In genomic region chrX:109732780-109733657, GRCh38 we compare ENCODE assay signal across 8 cellular contexts. TPM values are rescaled to one million over a fixed set of nuclear protein-coding genes. Genes with fewer than 3 reads are reported as not detected.
DNase-seq lines count a peak whose midpoint lies in the region; ATAC-seq, FAIRE-seq and TF ChIP-seq lines count a peak whose summit lies in the region.

TSS of gene ACSL4 (minus strand) at chrX:109733257. CDS start at chrX:109683363, 49,894 bp downstream.

- TF ChIP-seq CTCF in left ventricle myocardium inferior (IDR thresholded peaks at IDR 0.05; ENCODE audit: borderline replicate concordance) (no peak), psoas muscle (IDR thresholded peaks at IDR 0.05) (no peak)

- FAIRE-seq in GM12892 (lab: Jason Lieb, UNC): peak; percentile 87

- H3K9me3 ChIP-seq in left ventricle myocardium inferior (replicated peaks) (no peaks in the 10 kb centered on the region), psoas muscle (no peaks in the 10 kb centered on the region)

- WGBS in psoas muscle, 3 donors: 0 to 39% (median 1%) methylated on average over 46 to 93 of the region's 94 CpGs

- peak; percentile 47 for DNase-seq in GM12892 (ENCODE audit: insufficient read length)
- DNase-seq in NCI-H1694 treated with DMSO at 0.1 percent for 48 hours (lab: John Stamatoyannopoulos, UW): peak; percentile 59
- DNase-seq in T-helper 2 cell: peak; percentile 67 to 93 (median 80)
- peak in 55 of 56 donors; percentile 2 to 89 (median 68) for DNase-seq in amygdala (lab: John Stamatoyannopoulos, UW)
- DNase-seq in left ventricle myocardium inferior: peak; percentile 89
- peak; percentile 90 to 94 for DNase-seq in psoas muscle
- DNase-seq in ureter (ENCODE audit: low spot score): peak; percentile 84

- no peaks in the 10 kb centered on the region for H3K27me3 ChIP-seq in left ventricle myocardium inferior (ENCODE audit: low read depth)
- peaks cover 0 to 6% (median 0%) of the 10 kb centered on the region in 3 donors for H3K27me3 ChIP-seq in psoas muscle (ENCODE audit: insufficient read depth in 3 of 3, low read length in 2 of 3)

- H3K27ac ChIP-seq in left ventricle myocardium inferior (replicated peaks): peak within 1 kb of the TSS; percentile 89
- peak within 1 kb of the TSS; percentile 85 for H3K27ac ChIP-seq in psoas muscle

- peak; percentile 60 for ATAC-seq in HG02840 (IDR thresholded peaks at IDR 0.05; ENCODE audit: low FRiP score, unreplicated experiment)
- ATAC-seq in psoas muscle: peak; percentile 98 to 99 (median 98)

- no peaks in the 10 kb centered on the region for H3K36me3 ChIP-seq in left ventricle myocardium inferior
- H3K36me3 ChIP-seq in psoas muscle (ENCODE audit: insufficient read depth in 1 of 2, low read depth in 1 of 2): no peaks in the 10 kb centered on the region

- TF ChIP-seq POLR2A in GM12892 (IDR thresholded peaks at IDR 0.05; ENCODE audit: low read depth, low read length): peak; percentile 72

- peak within 1 kb of the TSS; percentile 87 for H3K4me3 ChIP-seq in left ventricle myocardium inferior
- H3K4me3 ChIP-seq in psoas muscle: peak within 1 kb of the TSS; percentile 88

- intact Hi-C loops in left ventricle myocardium inferior (cut with micrococcal nuclease) (no loop called here), psoas muscle (cut with DNase I) (no loop called here)

- H3K4me1 ChIP-seq in left ventricle myocardium inferior (peaks cover 5% of the 10 kb centered on the region), psoas muscle (peaks cover 5% of the 10 kb centered on the region)

RNA-seq across cellular contexts. Expression of gene ACSL4, which starts in this region (rescaled TPM):
- 44.1 TPM for polyA plus RNA-seq in GM12892 (2012; ENCODE audit: missing spikeins)
- total RNA-seq in left ventricle myocardium inferior: 41.1 TPM
- 10 to 100 TPM; 16.4 to 36.0 (median 24.3) TPM for total RNA-seq in psoas muscle
- polyA plus RNA-seq in psoas muscle: 10 to 100 TPM; 16.4 to 27.9 (median 20.5) TPM
- 38.8 TPM for total RNA-seq in ureter

Comparison
In these comparisons a context has a peak if more than half of its experiments do, and no peak if none do; other contexts are left out.
1. Peak in every context shown above with its lines: DNase-seq, ATAC-seq, H3K4me3 ChIP-seq and H3K27ac ChIP-seq.